17 cellular contexts compared by ENCODE assay signal in genomic region chr4:3354455-3354811, GRCh38.
DNase-seq lines count a peak whose midpoint lies in the region; ATAC-seq and TF ChIP-seq lines count a peak whose summit lies in the region.
"Had no signal": no experiment of that assay in that cellular context is flagged by ENCODE, and none has a peak within 500 bp of the region (broad histone marks: within the 10 kb centered on the region; RNA-seq: fewer than 3 reads in every experiment).

No MANE protein-coding gene starts in this region.

- H3K27me3 Mint-ChIP-seq in CD4-positive, alpha-beta T cell: no peaks in the 10 kb centered on the region
- H3K27me3 Mint-ChIP-seq in glutamatergic neuron (ENCODE audit: unreplicated experiment): no peaks in the 10 kb centered on the region

- TF ChIP-seq POLR2A in esophagus muscularis mucosa (IDR thresholded peaks at IDR 0.05; ENCODE audit: low read depth): no peak
- TF ChIP-seq POLR2A in prostate gland (IDR thresholded peaks at IDR 0.05): no peak
- no peak for TF ChIP-seq POLR2A in esophagus squamous epithelium (IDR thresholded peaks at IDR 0.05)

- no peak for TF ChIP-seq EP300 in esophagus muscularis mucosa (IDR thresholded peaks at IDR 0.05)

- H3K27ac Mint-ChIP-seq in CD4-positive, alpha-beta T cell: peak overlapping the region; percentile 14
- H3K27ac Mint-ChIP-seq in glutamatergic neuron (ENCODE audit: unreplicated experiment): no peak overlapping the region

- ATAC-seq in CD4-positive, alpha-beta T cell (ENCODE audit: poor library complexity): no peak
- no peak for ATAC-seq in GM21515 (IDR thresholded peaks at IDR 0.05; ENCODE audit: unreplicated experiment)
- ATAC-seq: Panc1, Right ventricle myocardium inferior had no signal

- H3K4me3 ChIP-seq in esophagus muscularis mucosa (no peak overlapping the region), prostate gland (no peak overlapping the region), esophagus squamous epithelium (no peak overlapping the region)
- H3K4me3 ChIP-seq: SK-N-MC had no signal

- no peak for TF ChIP-seq CTCF in CD4-positive, alpha-beta T cell (IDR thresholded peaks at IDR 0.05)
- TF ChIP-seq CTCF in VCaP (conservative IDR thresholded peaks at IDR 0.05) (no peak), esophagus muscularis mucosa (IDR thresholded peaks at IDR 0.05) (no peak), prostate gland (IDR thresholded peaks at IDR 0.05) (no peak), glutamatergic neuron (IDR thresholded peaks at IDR 0.05; ENCODE audit: partially characterized antibody, unreplicated experiment) (no peak), esophagus squamous epithelium (IDR thresholded peaks at IDR 0.05) (no peak)

- 83% methylated on average over 4 of the region's 4 CpGs for WGBS in esophagus muscularis mucosa
- 61% methylated on average over 4 of the region's 4 CpGs for WGBS in prostate gland
- 44 to 64% methylated on average over 4 of the region's 4 CpGs for WGBS in esophagus squamous epithelium, 2 donors

- CTCF ChIA-PET in CD4-positive, alpha-beta T cell (lab: Charles Lee): interaction anchor here (0.5 to 1.2 kb wide), 2 partner anchors 8 to 153 kb away, joined by 4 to 5 read pairs; no protein-coding TSS in a partner anchor
- CTCF ChIA-PET in HEK293T (lab: Yijun Ruan, JAX): interaction anchor here (0.8 kb wide), 1 partner anchor 8 kb away, joined by 5 read pairs; no protein-coding TSS in a partner anchor

- DNase-seq in CD4-positive, alpha-beta T cell: no peak
- DNase-seq in esophagus muscularis mucosa (ENCODE audit: extremely low spot score) (peak; percentile 53), prostate gland (ENCODE audit: low spot score) (no peak), HEK293T (ENCODE audit: extremely low spot score) (no peak), glutamatergic neuron (no peak), esophagus squamous epithelium (lab: John Stamatoyannopoulos, UW) (no peak)
- DNase-seq: C1 segment of cervical spinal cord, GF-D8, H7, Kasumi-1, NCI-H1930, NCI-H2171 had no signal

- H3K36me3 ChIP-seq in esophagus muscularis mucosa (no peaks in the 10 kb centered on the region), prostate gland (no peaks in the 10 kb centered on the region), esophagus squamous epithelium (no peaks in the 10 kb centered on the region)

- H3K9me3 Mint-ChIP-seq in CD4-positive, alpha-beta T cell: no peaks in the 10 kb centered on the region
- no peaks in the 10 kb centered on the region for H3K9me3 Mint-ChIP-seq in glutamatergic neuron (ENCODE audit: unreplicated experiment)

- peaks cover 14% of the 10 kb centered on the region for H3K36me3 Mint-ChIP-seq in CD4-positive, alpha-beta T cell (ENCODE audit: low read depth)
- no peaks in the 10 kb centered on the region for H3K36me3 Mint-ChIP-seq in glutamatergic neuron (ENCODE audit: unreplicated experiment)

- POLR2A ChIA-PET in CD4-positive, alpha-beta T cell (lab: Charles Lee): interaction anchor here (0.8 kb wide), 1 partner anchor 10 kb away, joined by 3 read pairs; no protein-coding TSS in a partner anchor
- POLR2A ChIA-PET in HEK293T (lab: Yijun Ruan, JAX): no interaction called here

- intact Hi-C loops in CD4-positive, alpha-beta T cell (cut with DNase I, micrococcal nuclease): loop anchor here in 1 of 2 experiments (10.0 kb wide), 1 partner anchor 50 kb away; no protein-coding TSS in a partner anchor
- intact Hi-C loops in esophagus muscularis mucosa (cut with DNase I): no loop called here
- intact Hi-C loops in prostate gland (cut with DNase I): no loop called here
- intact Hi-C loops in esophagus squamous epithelium (cut with DNase I): no loop called here

- no peak overlapping the region for H3K4me3 Mint-ChIP-seq in CD4-positive, alpha-beta T cell
- no peak overlapping the region for H3K4me3 Mint-ChIP-seq in glutamatergic neuron (ENCODE audit: unreplicated experiment)

- H3K4me1 Mint-ChIP-seq in CD4-positive, alpha-beta T cell (ENCODE audit: low read depth): peaks cover 32% of the 10 kb centered on the region
- peaks cover 8% of the 10 kb centered on the region for H3K4me1 Mint-ChIP-seq in glutamatergic neuron (ENCODE audit: low read depth, unreplicated experiment)

- no peaks in the 10 kb centered on the region for H3K9me3 ChIP-seq in CD4-positive, alpha-beta T cell (ENCODE audit: control insufficient read depth, low read length)
- H3K9me3 ChIP-seq in esophagus muscularis mucosa: no peaks in the 10 kb centered on the region
- H3K9me3 ChIP-seq in prostate gland: no peaks in the 10 kb centered on the region
- H3K9me3 ChIP-seq in esophagus squamous epithelium: no peaks in the 10 kb centered on the region

- no peak overlapping the region for H3K27ac ChIP-seq in CD4-positive, alpha-beta T cell (ENCODE audit: low read depth, low read length)
- H3K27ac ChIP-seq in VCaP (peak overlapping the region; percentile 81), esophagus muscularis mucosa (replicated peaks in 1 of 4) (no peak overlapping the region), prostate gland (peak overlapping the region; percentile 35 to 36), esophagus squamous epithelium (peak overlapping the region in 2 of 4 donors; percentile 37 to 81)
- H3K27ac ChIP-seq: SK-N-MC had no signal

- H3K4me1 ChIP-seq in esophagus muscularis mucosa: no peaks in the 10 kb centered on the region
- H3K4me1 ChIP-seq in prostate gland (replicated peaks): no peaks in the 10 kb centered on the region
- peaks cover 0 to 22% (median 0%) of the 10 kb centered on the region in 3 donors for H3K4me1 ChIP-seq in esophagus squamous epithelium

- H3K27me3 ChIP-seq in CD4-positive, alpha-beta T cell (ENCODE audit: control insufficient read depth, insufficient read depth, low read length): no peaks in the 10 kb centered on the region
- no peaks in the 10 kb centered on the region for H3K27me3 ChIP-seq in esophagus muscularis mucosa
- H3K27me3 ChIP-seq in prostate gland (replicated peaks; ENCODE audit: insufficient read depth): no peaks in the 10 kb centered on the region
- no peaks in the 10 kb centered on the region for H3K27me3 ChIP-seq in esophagus squamous epithelium

TF ChIP-seq in HEK293T, 16 proteins besides CTCF, POLR2A, EP300 and RAD21:
- TF ChIP-seq CTBP1 (IDR thresholded peaks at IDR 0.05; ENCODE audit: borderline replicate concordance): no peak
- no peak for TF ChIP-seq FOXK2 (IDR thresholded peaks at IDR 0.05)
- TF ChIP-seq FOXM1 (IDR thresholded peaks at IDR 0.05; ENCODE audit: borderline replicate concordance): no peak
- no peak for TF ChIP-seq ELF4 (IDR thresholded peaks at IDR 0.05)
- no peak for TF ChIP-seq NFRKB (IDR thresholded peaks at IDR 0.05)

Comparison
In these comparisons a context has a peak if more than half of its experiments do, and no peak if none do; other contexts are left out.
1. H3K27ac ChIP-seq: peak in VCaP (single experiment) and prostate gland (2 of 2); none in CD4-positive, alpha-beta T cell (single experiment) and esophagus muscularis mucosa (0 of 4).